In the genomic region with DNA sequence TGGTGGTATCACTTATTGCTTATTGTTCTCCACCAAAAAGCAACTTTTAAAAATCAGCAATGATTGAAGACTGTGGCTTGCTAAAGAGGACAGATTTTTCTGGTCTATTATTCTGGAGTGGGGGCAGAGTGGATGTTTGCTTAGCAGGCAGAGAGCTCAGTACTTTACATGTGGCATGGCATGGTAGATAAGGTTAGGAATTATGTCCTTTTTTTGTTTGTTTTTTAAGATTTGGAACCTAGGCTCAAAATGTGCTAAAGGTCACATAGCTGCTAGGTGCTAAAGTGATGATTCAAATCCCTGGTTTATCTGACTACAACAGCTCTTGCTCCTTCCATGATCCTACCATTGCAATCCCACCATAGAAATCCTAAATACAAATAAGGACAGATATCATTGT, we compare ENCODE assay signal across 1 cellular context.
TF ChIP-seq lines count a peak whose summit lies in the region.

No MANE protein-coding gene starts in this region.

TF ChIP-seq in GM23338, 12 proteins besides CTCF, POLR2A, EP300 and RAD21 (continued from another document):
- TF ChIP-seq, protein P1, sequence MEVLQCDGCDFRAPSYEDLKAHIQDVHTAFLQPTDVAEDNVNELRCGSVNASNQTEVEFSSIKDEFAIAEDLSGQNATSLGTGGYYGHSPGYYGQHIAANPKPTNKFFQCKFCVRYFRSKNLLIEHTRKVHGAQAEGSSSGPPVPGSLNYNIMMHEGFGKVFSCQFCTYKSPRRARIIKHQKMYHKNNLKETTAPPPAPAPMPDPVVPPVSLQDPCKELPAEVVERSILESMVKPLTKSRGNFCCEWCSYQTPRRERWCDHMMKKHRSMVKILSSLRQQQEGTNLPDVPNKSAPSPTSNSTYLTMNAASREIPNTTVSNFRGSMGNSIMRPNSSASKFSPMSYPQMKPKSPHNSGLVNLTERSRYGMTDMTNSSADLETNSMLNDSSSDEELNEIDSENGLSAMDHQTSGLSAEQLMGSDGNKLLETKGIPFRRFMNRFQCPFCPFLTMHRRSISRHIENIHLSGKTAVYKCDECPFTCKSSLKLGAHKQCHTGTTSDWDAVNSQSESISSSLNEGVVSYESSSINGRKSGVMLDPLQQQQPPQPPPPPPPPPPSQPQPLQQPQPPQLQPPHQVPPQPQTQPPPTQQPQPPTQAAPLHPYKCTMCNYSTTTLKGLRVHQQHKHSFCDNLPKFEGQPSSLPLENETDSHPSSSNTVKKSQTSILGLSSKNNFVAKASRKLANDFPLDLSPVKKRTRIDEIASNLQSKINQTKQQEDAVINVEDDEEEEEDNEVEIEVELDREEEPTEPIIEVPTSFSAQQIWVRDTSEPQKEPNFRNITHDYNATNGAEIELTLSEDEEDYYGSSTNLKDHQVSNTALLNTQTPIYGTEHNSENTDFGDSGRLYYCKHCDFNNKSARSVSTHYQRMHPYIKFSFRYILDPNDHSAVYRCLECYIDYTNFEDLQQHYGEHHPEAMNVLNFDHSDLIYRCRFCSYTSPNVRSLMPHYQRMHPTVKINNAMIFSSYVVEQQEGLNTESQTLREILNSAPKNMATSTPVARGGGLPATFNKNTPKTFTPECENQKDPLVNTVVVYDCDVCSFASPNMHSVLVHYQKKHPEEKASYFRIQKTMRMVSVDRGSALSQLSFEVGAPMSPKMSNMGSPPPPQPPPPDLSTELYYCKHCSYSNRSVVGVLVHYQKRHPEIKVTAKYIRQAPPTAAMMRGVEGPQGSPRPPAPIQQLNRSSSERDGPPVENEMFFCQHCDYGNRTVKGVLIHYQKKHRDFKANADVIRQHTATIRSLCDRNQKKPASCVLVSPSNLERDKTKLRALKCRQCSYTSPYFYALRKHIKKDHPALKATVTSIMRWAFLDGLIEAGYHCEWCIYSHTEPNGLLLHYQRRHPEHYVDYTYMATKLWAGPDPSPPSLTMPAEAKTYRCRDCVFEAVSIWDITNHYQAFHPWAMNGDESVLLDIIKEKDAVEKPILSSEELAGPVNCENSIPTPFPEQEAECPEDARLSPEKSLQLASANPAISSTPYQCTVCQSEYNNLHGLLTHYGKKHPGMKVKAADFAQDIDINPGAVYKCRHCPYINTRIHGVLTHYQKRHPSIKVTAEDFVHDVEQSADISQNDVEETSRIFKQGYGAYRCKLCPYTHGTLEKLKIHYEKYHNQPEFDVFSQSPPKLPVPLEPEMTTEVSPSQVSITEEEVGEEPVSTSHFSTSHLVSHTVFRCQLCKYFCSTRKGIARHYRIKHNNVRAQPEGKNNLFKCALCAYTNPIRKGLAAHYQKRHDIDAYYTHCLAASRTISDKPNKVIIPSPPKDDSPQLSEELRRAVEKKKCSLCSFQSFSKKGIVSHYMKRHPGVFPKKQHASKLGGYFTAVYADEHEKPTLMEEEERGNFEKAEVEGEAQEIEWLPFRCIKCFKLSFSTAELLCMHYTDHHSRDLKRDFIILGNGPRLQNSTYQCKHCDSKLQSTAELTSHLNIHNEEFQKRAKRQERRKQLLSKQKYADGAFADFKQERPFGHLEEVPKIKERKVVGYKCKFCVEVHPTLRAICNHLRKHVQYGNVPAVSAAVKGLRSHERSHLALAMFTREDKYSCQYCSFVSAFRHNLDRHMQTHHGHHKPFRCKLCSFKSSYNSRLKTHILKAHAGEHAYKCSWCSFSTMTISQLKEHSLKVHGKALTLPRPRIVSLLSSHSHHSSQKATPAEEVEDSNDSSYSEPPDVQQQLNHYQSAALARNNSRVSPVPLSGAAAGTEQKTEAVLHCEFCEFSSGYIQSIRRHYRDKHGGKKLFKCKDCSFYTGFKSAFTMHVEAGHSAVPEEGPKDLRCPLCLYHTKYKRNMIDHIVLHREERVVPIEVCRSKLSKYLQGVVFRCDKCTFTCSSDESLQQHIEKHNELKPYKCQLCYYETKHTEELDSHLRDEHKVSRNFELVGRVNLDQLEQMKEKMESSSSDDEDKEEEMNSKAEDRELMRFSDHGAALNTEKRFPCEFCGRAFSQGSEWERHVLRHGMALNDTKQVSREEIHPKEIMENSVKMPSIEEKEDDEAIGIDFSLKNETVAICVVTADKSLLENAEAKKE (CRISPR knock-in tag; IDR thresholded peaks at IDR 0.05), result no peak
- TF ChIP-seq EZH2phosphoT487 (IDR thresholded peaks at IDR 0.05; ENCODE audit: unreplicated experiment), result no peak
- TF ChIP-seq, protein P2, sequence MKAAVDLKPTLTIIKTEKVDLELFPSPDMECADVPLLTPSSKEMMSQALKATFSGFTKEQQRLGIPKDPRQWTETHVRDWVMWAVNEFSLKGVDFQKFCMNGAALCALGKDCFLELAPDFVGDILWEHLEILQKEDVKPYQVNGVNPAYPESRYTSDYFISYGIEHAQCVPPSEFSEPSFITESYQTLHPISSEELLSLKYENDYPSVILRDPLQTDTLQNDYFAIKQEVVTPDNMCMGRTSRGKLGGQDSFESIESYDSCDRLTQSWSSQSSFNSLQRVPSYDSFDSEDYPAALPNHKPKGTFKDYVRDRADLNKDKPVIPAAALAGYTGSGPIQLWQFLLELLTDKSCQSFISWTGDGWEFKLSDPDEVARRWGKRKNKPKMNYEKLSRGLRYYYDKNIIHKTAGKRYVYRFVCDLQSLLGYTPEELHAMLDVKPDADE (IDR thresholded peaks at IDR 0.05), result no peak
- no peak for TF ChIP-seq EZH2 (IDR thresholded peaks at IDR 0.05; ENCODE audit: low read depth, unreplicated experiment)
- TF ChIP-seq STAT1 (IDR thresholded peaks at IDR 0.05; ENCODE audit: unreplicated experiment), result no peak
- TF ChIP-seq, protein P3, sequence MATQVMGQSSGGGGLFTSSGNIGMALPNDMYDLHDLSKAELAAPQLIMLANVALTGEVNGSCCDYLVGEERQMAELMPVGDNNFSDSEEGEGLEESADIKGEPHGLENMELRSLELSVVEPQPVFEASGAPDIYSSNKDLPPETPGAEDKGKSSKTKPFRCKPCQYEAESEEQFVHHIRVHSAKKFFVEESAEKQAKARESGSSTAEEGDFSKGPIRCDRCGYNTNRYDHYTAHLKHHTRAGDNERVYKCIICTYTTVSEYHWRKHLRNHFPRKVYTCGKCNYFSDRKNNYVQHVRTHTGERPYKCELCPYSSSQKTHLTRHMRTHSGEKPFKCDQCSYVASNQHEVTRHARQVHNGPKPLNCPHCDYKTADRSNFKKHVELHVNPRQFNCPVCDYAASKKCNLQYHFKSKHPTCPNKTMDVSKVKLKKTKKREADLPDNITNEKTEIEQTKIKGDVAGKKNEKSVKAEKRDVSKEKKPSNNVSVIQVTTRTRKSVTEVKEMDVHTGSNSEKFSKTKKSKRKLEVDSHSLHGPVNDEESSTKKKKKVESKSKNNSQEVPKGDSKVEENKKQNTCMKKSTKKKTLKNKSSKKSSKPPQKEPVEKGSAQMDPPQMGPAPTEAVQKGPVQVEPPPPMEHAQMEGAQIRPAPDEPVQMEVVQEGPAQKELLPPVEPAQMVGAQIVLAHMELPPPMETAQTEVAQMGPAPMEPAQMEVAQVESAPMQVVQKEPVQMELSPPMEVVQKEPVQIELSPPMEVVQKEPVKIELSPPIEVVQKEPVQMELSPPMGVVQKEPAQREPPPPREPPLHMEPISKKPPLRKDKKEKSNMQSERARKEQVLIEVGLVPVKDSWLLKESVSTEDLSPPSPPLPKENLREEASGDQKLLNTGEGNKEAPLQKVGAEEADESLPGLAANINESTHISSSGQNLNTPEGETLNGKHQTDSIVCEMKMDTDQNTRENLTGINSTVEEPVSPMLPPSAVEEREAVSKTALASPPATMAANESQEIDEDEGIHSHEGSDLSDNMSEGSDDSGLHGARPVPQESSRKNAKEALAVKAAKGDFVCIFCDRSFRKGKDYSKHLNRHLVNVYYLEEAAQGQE (IDR thresholded peaks at IDR 0.05; ENCODE audit: unreplicated experiment), result no peak
- TF ChIP-seq ZNF331 (CRISPR knock-in tag; IDR thresholded peaks at IDR 0.05; ENCODE audit: low read depth), result no peak
